Comparison of ENCODE assay signal across 1 cellular context in the genomic region with DNA sequence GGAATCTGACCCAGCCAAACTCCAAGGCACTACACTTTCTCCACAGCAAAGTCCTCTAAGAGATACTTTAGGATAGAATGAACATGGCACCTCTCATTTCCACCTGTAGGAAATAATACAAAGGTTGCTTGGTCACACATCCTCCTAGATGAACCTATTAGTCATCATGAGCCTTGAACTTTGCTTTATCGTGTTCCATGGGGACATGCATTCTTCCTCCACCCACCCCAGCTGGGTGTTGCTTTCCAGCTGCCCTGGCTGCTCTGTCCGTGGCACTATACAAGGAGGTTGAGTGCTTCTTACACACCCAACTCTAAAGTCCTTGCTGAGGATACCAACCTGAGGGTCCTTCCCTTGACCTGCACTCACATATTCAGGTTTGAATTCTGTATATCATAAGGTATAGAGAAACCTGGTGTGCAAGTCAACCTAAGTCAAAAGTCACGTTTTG.
TF ChIP-seq lines count a peak whose summit lies in the region.

No MANE protein-coding gene starts in this region.

TF ChIP-seq in liver, 16 proteins besides CTCF, POLR2A, EP300 and RAD21 (continued from another document):
- TF ChIP-seq, protein P1, sequence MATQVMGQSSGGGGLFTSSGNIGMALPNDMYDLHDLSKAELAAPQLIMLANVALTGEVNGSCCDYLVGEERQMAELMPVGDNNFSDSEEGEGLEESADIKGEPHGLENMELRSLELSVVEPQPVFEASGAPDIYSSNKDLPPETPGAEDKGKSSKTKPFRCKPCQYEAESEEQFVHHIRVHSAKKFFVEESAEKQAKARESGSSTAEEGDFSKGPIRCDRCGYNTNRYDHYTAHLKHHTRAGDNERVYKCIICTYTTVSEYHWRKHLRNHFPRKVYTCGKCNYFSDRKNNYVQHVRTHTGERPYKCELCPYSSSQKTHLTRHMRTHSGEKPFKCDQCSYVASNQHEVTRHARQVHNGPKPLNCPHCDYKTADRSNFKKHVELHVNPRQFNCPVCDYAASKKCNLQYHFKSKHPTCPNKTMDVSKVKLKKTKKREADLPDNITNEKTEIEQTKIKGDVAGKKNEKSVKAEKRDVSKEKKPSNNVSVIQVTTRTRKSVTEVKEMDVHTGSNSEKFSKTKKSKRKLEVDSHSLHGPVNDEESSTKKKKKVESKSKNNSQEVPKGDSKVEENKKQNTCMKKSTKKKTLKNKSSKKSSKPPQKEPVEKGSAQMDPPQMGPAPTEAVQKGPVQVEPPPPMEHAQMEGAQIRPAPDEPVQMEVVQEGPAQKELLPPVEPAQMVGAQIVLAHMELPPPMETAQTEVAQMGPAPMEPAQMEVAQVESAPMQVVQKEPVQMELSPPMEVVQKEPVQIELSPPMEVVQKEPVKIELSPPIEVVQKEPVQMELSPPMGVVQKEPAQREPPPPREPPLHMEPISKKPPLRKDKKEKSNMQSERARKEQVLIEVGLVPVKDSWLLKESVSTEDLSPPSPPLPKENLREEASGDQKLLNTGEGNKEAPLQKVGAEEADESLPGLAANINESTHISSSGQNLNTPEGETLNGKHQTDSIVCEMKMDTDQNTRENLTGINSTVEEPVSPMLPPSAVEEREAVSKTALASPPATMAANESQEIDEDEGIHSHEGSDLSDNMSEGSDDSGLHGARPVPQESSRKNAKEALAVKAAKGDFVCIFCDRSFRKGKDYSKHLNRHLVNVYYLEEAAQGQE (IDR thresholded peaks at IDR 0.05) = no peak
